7 cellular contexts compared by ENCODE assay signal in genomic region chr1:43455205-43455889, GRCh38. TPM values are rescaled to one million over a fixed set of nuclear protein-coding genes. Genes with fewer than 3 reads are reported as not detected.
DNase-seq lines count a peak whose midpoint lies in the region; ATAC-seq and TF ChIP-seq lines count a peak whose summit lies in the region.

No MANE protein-coding gene starts in this region.

- no peak overlapping the region for H2AFZ ChIP-seq in IMR-90 (replicated peaks; ENCODE audit: low read length, poor library complexity)
- no peak overlapping the region for H2AFZ ChIP-seq in hepatocyte
- H2AFZ ChIP-seq in parathyroid adenoma: no peak overlapping the region

- H2BK5ac ChIP-seq in IMR-90 (ENCODE audit: low read depth, low read length, poor library complexity, severe bottlenecking): no peak overlapping the region

- peak overlapping the region; percentile 74; the same call in 1 of the 2 replicates for H2AK5ac ChIP-seq in IMR-90 (ENCODE audit: low read depth, low read length)

- H4K5ac ChIP-seq in IMR-90 (ENCODE audit: low read depth, low read length): peak overlapping the region; percentile 23; the same call in 1 of the 2 replicates

- BruUV-seq in IMR-90 (replicated peaks; lab: Mats Ljungman, UMichigan): no TSS peak

- H3K79me2 ChIP-seq in hepatocyte (no peaks in the 10 kb centered on the region), parathyroid adenoma (no peaks in the 10 kb centered on the region)

- no peaks in the 10 kb centered on the region for H3K27me3 ChIP-seq in IMR-90 (ENCODE audit: control insufficient read depth, insufficient read depth, low read length)
- no peaks in the 10 kb centered on the region for H3K27me3 ChIP-seq in Peyer's patch
- no peaks in the 10 kb centered on the region for H3K27me3 ChIP-seq in hepatocyte
- H3K27me3 ChIP-seq in parathyroid adenoma (ENCODE audit: control insufficient read depth, insufficient read depth, low read length): no peaks in the 10 kb centered on the region
- H3K27me3 ChIP-seq in ascending aorta: no peaks in the 10 kb centered on the region

- H3K79me1 ChIP-seq in IMR-90 (ENCODE audit: low read depth in 1 of 2, low read length in 2 of 2): peaks cover 10 to 42% of the 10 kb centered on the region in 2 experiments; a peak in 2 of 4 replicates

- H3K9me1 ChIP-seq in IMR-90 (ENCODE audit: insufficient read depth, low read length): peaks cover 9% of the 10 kb centered on the region

- H3K4me1 ChIP-seq in IMR-90 (ENCODE audit: control insufficient read depth, insufficient read depth, low read length): peaks cover 7% of the 10 kb centered on the region
- H3K4me1 ChIP-seq in Peyer's patch: peaks cover 0 to 25% (median 0%) of the 10 kb centered on the region in 4 donors
- H3K4me1 ChIP-seq in hepatocyte (ENCODE audit: insufficient read depth): peaks cover 11% of the 10 kb centered on the region
- H3K4me1 ChIP-seq in parathyroid adenoma: no peaks in the 10 kb centered on the region
- H3K4me1 ChIP-seq in ascending aorta: peaks cover 0 to 5% of the 10 kb centered on the region in 2 donors

- H3K4ac ChIP-seq in IMR-90 (ENCODE audit: low read depth, low read length): peak overlapping the region; percentile 11; the same call in 1 of the 2 replicates

- peak overlapping the region; percentile 16; the same call in 1 of the 2 replicates for H2BK120ac ChIP-seq in IMR-90 (ENCODE audit: low read depth, low read length)

- no peak for ATAC-seq in IMR-90 (ENCODE audit: low read depth)

- POLR2A ChIA-PET in IMR-90 (lab: Charles Lee; ENCODE audit: unreplicated experiment): no interaction called here

- H3K27ac ChIP-seq in IMR-90 (ENCODE audit: insufficient read depth, low read length) (no peak overlapping the region), Peyer's patch (peak overlapping the region in 3 of 4 donors; percentile 81 to 96 (median 94)), hepatocyte (peak overlapping the region; percentile 89), parathyroid adenoma (no peak overlapping the region), ascending aorta (no peak overlapping the region)

- no peak for TF ChIP-seq RAD21 in IMR-90 (IDR thresholded peaks at IDR 0.05; ENCODE audit: low read length)

- in situ Hi-C loops in IMR-90 (cut with MboI; ENCODE audit: low sequenced_read_pairs): no loop called here

- H3K18ac ChIP-seq in IMR-90 (ENCODE audit: low read depth, low read length): no peak overlapping the region

- intact Hi-C loops in IMR-90 (cut with micrococcal nuclease) (no loop called here), ascending aorta (cut with DNase I) (loop anchor here (10.0 kb wide), 1 partner anchor 511 kb away; no protein-coding TSS in a partner anchor)

- peak overlapping the region in 1 of 2 experiments; percentile 40; a peak in 3 of 4 replicates for H4K8ac ChIP-seq in IMR-90 (ENCODE audit: low read depth in 2 of 2, low read length in 2 of 2)

- no peak overlapping the region for H4K91ac ChIP-seq in IMR-90 (ENCODE audit: insufficient read depth, low read depth, low read length)

- CTCF ChIA-PET in IMR-90 (lab: Yijun Ruan, JAX): no interaction called here

- H3K9me2 ChIP-seq in hepatocyte (replicated peaks; ENCODE audit: insufficient read depth): no peaks in the 10 kb centered on the region

- H2BK20ac ChIP-seq in IMR-90 (ENCODE audit: low read depth, low read length): no peak overlapping the region

- H3K9ac ChIP-seq in IMR-90 (ENCODE audit: low read depth, low read length) (no peak overlapping the region), parathyroid adenoma (no peak overlapping the region)

- H3K36me3 ChIP-seq in IMR-90 (ENCODE audit: control insufficient read depth, insufficient read depth, low read length) (peaks cover 20% of the 10 kb centered on the region), Peyer's patch (peaks cover 0 to 12% (median 0%) of the 10 kb centered on the region in 3 donors), hepatocyte (replicated peaks; ENCODE audit: insufficient read depth, low read depth) (no peaks in the 10 kb centered on the region), parathyroid adenoma (ENCODE audit: control insufficient read depth, insufficient read depth, low read length) (no peaks in the 10 kb centered on the region), ascending aorta (peaks cover 10 to 17% of the 10 kb centered on the region in 2 donors)

- 0 out of 2 replicates have a peak overlapping the region, but pooled peaks have one; percentile 50 for H3K14ac ChIP-seq in IMR-90 (replicated peaks; ENCODE audit: low read depth, low read length)

- H3K23ac ChIP-seq in IMR-90 (ENCODE audit: low read depth, low read length): peak overlapping the region; percentile 24; the same call in 1 of the 2 replicates

- TF ChIP-seq CTCF in IMR-90 (conservative IDR thresholded peaks at IDR 0.05; ENCODE audit: low read depth, low read length): no peak
- no peak for TF ChIP-seq CTCF in Peyer's patch (IDR thresholded peaks at IDR 0.05)
- TF ChIP-seq CTCF in hepatocyte (IDR thresholded peaks at IDR 0.05; ENCODE audit: poor library complexity): no peak
- TF ChIP-seq CTCF in parathyroid adenoma (IDR thresholded peaks at IDR 0.05): no peak
- no peak for TF ChIP-seq CTCF in ascending aorta (IDR thresholded peaks at IDR 0.05)

- H3K4me3 ChIP-seq in IMR-90 (ENCODE audit: insufficient read depth, low read depth, low read length) (no peak overlapping the region), Peyer's patch (peak overlapping the region in 2 of 4 donors; percentile 17 to 76), hepatocyte (no peak overlapping the region), parathyroid adenoma (ENCODE audit: low read depth, low read length) (no peak overlapping the region), ascending aorta (no peak overlapping the region)

- WGBS in IMR-90 (ENCODE audit: extremely low coverage in 2 of 2, insufficient read length in 1 of 2), 2 experiments: 82% methylated on average over 3 of the region's 8 CpGs; no CpG with 5 or more reads in 1 of the 2 experiments
- WGBS in hepatocyte (ENCODE audit: low lambda C conversion rate, missing lambda C conversion rate): 76% methylated on average over 8 of the region's 8 CpGs

- dilution Hi-C loops in IMR-90 (cut with HindIII; ENCODE audit: low sequenced_read_pairs, unreplicated experiment): no loop called here

- no peaks in the 10 kb centered on the region for H3K9me3 ChIP-seq in IMR-90 (ENCODE audit: control insufficient read depth, insufficient read depth, low read length)
- H3K9me3 ChIP-seq in Peyer's patch: no peaks in the 10 kb centered on the region
- no peaks in the 10 kb centered on the region for H3K9me3 ChIP-seq in hepatocyte (ENCODE audit: low read depth)
- no peaks in the 10 kb centered on the region for H3K9me3 ChIP-seq in parathyroid adenoma (ENCODE audit: control insufficient read depth, low read length)
- H3K9me3 ChIP-seq in ascending aorta: no peaks in the 10 kb centered on the region

- DNase-seq in IMR-90 (no peak), Peyer's patch (no peak), hepatocyte (ENCODE audit: low spot score) (no peak), occipital lobe (lab: John Stamatoyannopoulos, UW) (no peak), ascending aorta (ENCODE audit: low spot score in 2 of 2) (no peak), EL (no peak)

- no peak for TF ChIP-seq POLR2A in IMR-90 (IDR thresholded peaks at IDR 0.05; ENCODE audit: low read depth, low read length)
- TF ChIP-seq POLR2A in Peyer's patch (IDR thresholded peaks at IDR 0.05): no peak

- H3K56ac ChIP-seq in IMR-90 (ENCODE audit: extremely low read depth, insufficient read depth, low read length): no peak overlapping the region

- H4K20me1 ChIP-seq in IMR-90 (ENCODE audit: insufficient read depth, low read length): peaks cover 8% of the 10 kb centered on the region; the same call in 1 of the 2 replicates
- no peaks in the 10 kb centered on the region for H4K20me1 ChIP-seq in hepatocyte (ENCODE audit: insufficient read depth, poor library complexity, severe bottlenecking)

- H3K4me2 ChIP-seq in IMR-90 (ENCODE audit: low read depth, low read length): no peak overlapping the region
- H3K4me2 ChIP-seq in hepatocyte: peak overlapping the region; percentile 75
- peak overlapping the region; percentile 18 for H3K4me2 ChIP-seq in parathyroid adenoma (ENCODE audit: low read length)

- peak overlapping the region; percentile 47 for H2AK9ac ChIP-seq in IMR-90 (replicated peaks; ENCODE audit: low read depth, low read length, poor library complexity)

- no peak overlapping the region for H2BK15ac ChIP-seq in IMR-90 (ENCODE audit: low read depth, low read length)

TF ChIP-seq in IMR-90, 13 proteins besides CTCF, POLR2A, EP300 and RAD21:
- TF ChIP-seq MAFK (IDR thresholded peaks at IDR 0.05; ENCODE audit: low read depth, low read length): no peak

RNA-seq across cellular contexts. Expression of gene HYI, which starts 1.6 kb away (rescaled TPM):
- 21.5 and 25.0 TPM in 2 replicates for total RNA-seq in IMR-90 (2012; rRNA removed)
- 53.7 and 66.7 TPM in 2 replicates for polyA plus RNA-seq in IMR-90 (2012; rRNA removed)
- polyA plus RNA-seq in IMR-90 (2012; cell fraction: cytosol; rRNA removed): 46.3 and 63.2 TPM in 2 replicates
- 204 and 236 TPM in 2 replicates for polyA plus RNA-seq in IMR-90 (2012; cell fraction: nucleus; rRNA removed; ENCODE audit: low replicate concordance)
- total RNA-seq in Peyer's patch: 100 to 1,000 TPM; 127 to 210 (median 169) TPM
- 25.9 and 37.5 TPM in 2 replicates for total RNA-seq in hepatocyte
- 30.7 and 31.4 TPM in 2 replicates for polyA plus RNA-seq in hepatocyte
- total RNA-seq in occipital lobe: 32.1 TPM
- total RNA-seq in ascending aorta: 56.4 TPM

Comparison
In these comparisons a context has a peak if more than half of its experiments do, and no peak if none do; other contexts are left out.
1. H3K27ac ChIP-seq: peak in Peyer's patch (3 of 4) and hepatocyte (single experiment); none in IMR-90 (single experiment), parathyroid adenoma (single experiment) and ascending aorta (0 of 2).